In genomic region chr14:36176524-36176923, GRCh38 we compare ENCODE assay signal across 1 cellular context.
TF ChIP-seq lines count a peak whose summit lies in the region.

TSS of gene PTCSC3 (minus strand) at chr14:36176722.

TF ChIP-seq in GM23338, 12 proteins besides CTCF, POLR2A, EP300 and RAD21 (continued from another document):
- TF ChIP-seq ZNF462 (CRISPR knock-in tag; IDR thresholded peaks at IDR 0.05): no peak
TF ChIP-seq in GM23338: peak in this region for 0.
